ENCODE assay signal across 20 cellular contexts in genomic region chr2:64929329-64929728, GRCh38.
"Had no signal": no experiment of that assay in that cellular context is flagged by ENCODE, and none has a peak within 500 bp of the region (broad histone marks: within the 10 kb centered on the region; RNA-seq: fewer than 3 reads in every experiment).

No MANE protein-coding gene starts in this region.

- H3K27ac Mint-ChIP-seq: activated CD4-positive, alpha-beta memory T cell treated with anti-CD3 and anti-CD28 coated beads, Interleukin-2, amount 10 ng/mL, durations not matched to agents 7 days and 5 days; activated CD4-positive, alpha-beta T cell treated with anti-CD3 and anti-CD28 coated beads for 36 hours; activated naive CD4-positive, alpha-beta T cell treated with anti-CD3 and anti-CD28 coated beads, Interleukin-2, amount 10 ng/mL, durations not matched to agents 7 days and 5 days; activated T-cell treated with anti-CD3 and anti-CD28 coated beads, Interleukin-2, amount 50 U/mL, for 24 hours; natural killer cell had no signal

- FAIRE-seq: endothelial cell of umbilical vein had no signal

- H3K27ac ChIP-seq: ascending aorta, breast epithelium, esophagus squamous epithelium, skin epidermis, tibial nerve, uterus, WERI-Rb-1 had no signal

- H3K4me3 ChIP-seq: ascending aorta, breast epithelium, esophagus squamous epithelium, skin epidermis, tibial nerve, uterus had no signal

- DNase-seq: activated CD4-positive, alpha-beta memory T cell treated with anti-CD3 and anti-CD28 coated beads, Interleukin-2, amount 10 ng/mL, durations not matched to agents 7 days and 5 days; activated CD4-positive, alpha-beta T cell treated with anti-CD3 and anti-CD28 coated beads for 36 hours; activated naive CD4-positive, alpha-beta T cell treated with anti-CD3 and anti-CD28 coated beads, Interleukin-2, amount 10 ng/mL, durations not matched to agents 7 days and 5 days; activated T-cell treated with anti-CD3 and anti-CD28 coated beads, Interleukin-2, amount 50 U/mL, for 24 hours; cerebellar nuclear complex; effector CD8-positive, alpha-beta T cell; esophagus squamous epithelium; left ventricle myocardium superior; natural killer cell; stimulated activated CD4-positive, alpha-beta T cell treated with anti-CD3 and anti-CD28 coated beads, Interleukin-15, amount 100 ng/mL, for 24 hours; stimulated activated CD4-positive, alpha-beta T cell treated with anti-CD3 and anti-CD28 coated beads, Interleukin-4, amount 100 ng/mL, for 1 hour; stimulated activated naive CD4-positive, alpha-beta T cell treated with Interleukin-2 at 50 U/mL for 16 hours; uterus; WERI-Rb-1 had no signal

- H3K27me3 Mint-ChIP-seq: activated T-cell treated with anti-CD3 and anti-CD28 coated beads, Interleukin-2, amount 50 U/mL, for 24 hours; memory B cell had no signal

- H3K9me3 Mint-ChIP-seq: natural killer cell had no signal

- H3K9me3 ChIP-seq: ascending aorta, breast epithelium, esophagus squamous epithelium, uterus had no signal

- H3K4me3 Mint-ChIP-seq: activated CD4-positive, alpha-beta memory T cell treated with anti-CD3 and anti-CD28 coated beads, Interleukin-2, amount 10 ng/mL, durations not matched to agents 7 days and 5 days; activated CD4-positive, alpha-beta T cell treated with anti-CD3 and anti-CD28 coated beads for 36 hours; activated naive CD4-positive, alpha-beta T cell treated with anti-CD3 and anti-CD28 coated beads, Interleukin-2, amount 10 ng/mL, durations not matched to agents 7 days and 5 days; activated T-cell treated with anti-CD3 and anti-CD28 coated beads, Interleukin-2, amount 50 U/mL, for 24 hours; natural killer cell had no signal

- H3K27me3 ChIP-seq: ascending aorta, breast epithelium, tibial nerve, uterus had no signal

- H3K4me1 Mint-ChIP-seq: activated CD4-positive, alpha-beta T cell treated with anti-CD3 and anti-CD28 coated beads for 36 hours had no signal

- H3K36me3 Mint-ChIP-seq: natural killer cell had no signal

- H3K36me3 ChIP-seq: ascending aorta, breast epithelium, esophagus squamous epithelium, tibial nerve, uterus, WERI-Rb-1 had no signal

- ATAC-seq: activated CD4-positive, alpha-beta T cell treated with anti-CD3 and anti-CD28 coated beads for 36 hours; left ventricle myocardium superior; natural killer cell had no signal

- H3K4me1 ChIP-seq: ascending aorta, breast epithelium, esophagus squamous epithelium, tibial nerve, uterus had no signal
